ENCODE assay signal across 12 cellular contexts in genomic region chr3:30632521-30632920, GRCh38. TPM values are rescaled to one million over a fixed set of nuclear protein-coding genes. Genes with fewer than 3 reads are reported as not detected.
DNase-seq lines count a peak whose midpoint lies in the region; ATAC-seq and TF ChIP-seq lines count a peak whose summit lies in the region.
"Had no signal": no experiment of that assay in that cellular context is flagged by ENCODE, and none has a peak within 500 bp of the region (broad histone marks: within the 10 kb centered on the region; RNA-seq: fewer than 3 reads in every experiment).

No MANE protein-coding gene starts in this region.

- H3K27me3 ChIP-seq in heart right ventricle, result no peaks in the 10 kb centered on the region
- H3K27me3 ChIP-seq in vagina, result no peaks in the 10 kb centered on the region

- no peak for TF ChIP-seq POLR2A in vagina (IDR thresholded peaks at IDR 0.05)

- H3K9me3 ChIP-seq in heart right ventricle, result peaks cover 0 to 3% (median 0%) of the 10 kb centered on the region in 11 donors
- no peaks in the 10 kb centered on the region for H3K9me3 ChIP-seq in vagina

- no peak for DNase-seq in heart right ventricle
- no peak for DNase-seq in left ventricle myocardium superior
- no peak for DNase-seq in naive B cell
- DNase-seq in vagina (ENCODE audit: extremely low spot score in 2 of 2), result no peak
- DNase-seq in activated CD4-positive, CD25-positive, alpha-beta regulatory T cell treated with anti-CD3 and anti-CD28 coated beads, Interleukin-2, amount 50 U/mL, for 72 hours, result no peak
- no peak for DNase-seq in G401 (ENCODE audit: low spot score)
- DNase-seq: NCI-H2107; stimulated activated CD4-positive, alpha-beta T cell treated with anti-CD3 and anti-CD28 coated beads, Interleukin-15, amount 100 ng/mL, for 24 hours had no signal

- no peak for ATAC-seq in heart right ventricle
- no peak for ATAC-seq in left ventricle myocardium superior
- no peak for ATAC-seq in activated T-helper 17 cell treated with anti-CD3 and anti-CD28 coated beads, Interleukin-2, amount 50 U/mL, for 72 hours (replicated peaks)
- no peak for ATAC-seq in naive B cell (ENCODE audit: low read depth in 2 of 2)
- ATAC-seq in GM21447 (IDR thresholded peaks at IDR 0.05; ENCODE audit: unreplicated experiment), result no peak
- ATAC-seq: activated CD4-positive, CD25-positive, alpha-beta regulatory T cell treated with anti-CD3 and anti-CD28 coated beads, Interleukin-2, amount 50 U/mL, for 24 hours; GM23338 had no signal

- H3K36me3 ChIP-seq in heart right ventricle, result peaks cover 0 to 59% (median 0%) of the 10 kb centered on the region in 9 donors
- H3K36me3 ChIP-seq in vagina, result no peaks in the 10 kb centered on the region

- peaks cover 59% of the 10 kb centered on the region for H3K4me1 Mint-ChIP-seq in activated T-helper 17 cell treated with anti-CD3 and anti-CD28 coated beads, Interleukin-2, amount 50 U/mL, for 72 hours
- peaks cover 68 to 98% (median 92%) of the 10 kb centered on the region in 3 donors for H3K4me1 Mint-ChIP-seq in naive B cell

- peak overlapping the region; percentile 84 for H3K4me3 Mint-ChIP-seq in activated T-helper 17 cell treated with anti-CD3 and anti-CD28 coated beads, Interleukin-2, amount 50 U/mL, for 72 hours
- H3K4me3 Mint-ChIP-seq in naive B cell, result peak overlapping the region in 7 of 8 donors; percentile 57 to 90 (median 81)
- H3K4me3 Mint-ChIP-seq: GM23338 had no signal

- H3K27ac ChIP-seq in heart right ventricle, result peak overlapping the region in 6 of 10 donors; percentile 8 to 86 (median 70)
- peak overlapping the region; percentile 48 for H3K27ac ChIP-seq in vagina

- no peaks in the 10 kb centered on the region for H3K27me3 Mint-ChIP-seq in activated T-helper 17 cell treated with anti-CD3 and anti-CD28 coated beads, Interleukin-2, amount 50 U/mL, for 72 hours
- no peaks in the 10 kb centered on the region for H3K27me3 Mint-ChIP-seq in naive B cell

- TF ChIP-seq CTCF in heart right ventricle (IDR thresholded peaks at IDR 0.05), result no peak
- no peak for TF ChIP-seq CTCF in vagina (IDR thresholded peaks at IDR 0.05)

- peak overlapping the region; percentile 99 for H3K27ac Mint-ChIP-seq in activated T-helper 17 cell treated with anti-CD3 and anti-CD28 coated beads, Interleukin-2, amount 50 U/mL, for 72 hours
- H3K27ac Mint-ChIP-seq in naive B cell, result peak overlapping the region; percentile 90 to 100 (median 96)
- H3K27ac Mint-ChIP-seq: GM23338 had no signal

- peaks cover 97% of the 10 kb centered on the region for H3K36me3 Mint-ChIP-seq in activated T-helper 17 cell treated with anti-CD3 and anti-CD28 coated beads, Interleukin-2, amount 50 U/mL, for 72 hours (ENCODE audit: low read depth)
- peaks cover 6 to 21% of the 10 kb centered on the region in 2 donors for H3K36me3 Mint-ChIP-seq in naive B cell

- H3K4me3 ChIP-seq in heart right ventricle (no peak overlapping the region), vagina (no peak overlapping the region)
- H3K4me3 ChIP-seq: GM23338 had no signal

- H3K9me3 Mint-ChIP-seq in activated T-helper 17 cell treated with anti-CD3 and anti-CD28 coated beads, Interleukin-2, amount 50 U/mL, for 72 hours, result no peaks in the 10 kb centered on the region
- H3K9me3 Mint-ChIP-seq in naive B cell, result peaks cover 0 to 2% (median 0%) of the 10 kb centered on the region in 7 donors
- H3K9me3 Mint-ChIP-seq: GM23338 had no signal

- intact Hi-C loops in heart right ventricle (cut with DNase I), result no loop called here
- intact Hi-C loops in left ventricle myocardium superior (cut with micrococcal nuclease), result no loop called here
- intact Hi-C loops in vagina (cut with DNase I), result no loop called here

- H3K4me1 ChIP-seq in heart right ventricle, result peaks cover 24 to 99% (median 91%) of the 10 kb centered on the region in 9 donors
- peaks cover 90% of the 10 kb centered on the region for H3K4me1 ChIP-seq in vagina

- WGBS in heart right ventricle, 2 donors, result 62 to 81% methylated on average over 1 of the region's 1 CpG

- in situ Hi-C loops in G401 (cut with HindIII; ENCODE audit: low sequenced_read_pairs), result no loop called here

RNA-seq across cellular contexts. Expression of gene TGFBR2, which starts 26.1 kb away (rescaled TPM):
- total RNA-seq in heart right ventricle (100 to 1,000 TPM in 5 of 10 donors, 10 to 100 TPM in 5; 71.1 to 197 (median 92.1) TPM), left ventricle myocardium superior (175 TPM), vagina (176 TPM)
- polyA plus RNA-seq in heart right ventricle (10 to 100 TPM; 14.6 to 81.4 TPM), naive B cell (ENCODE audit: low read depth in 6 of 6) (100 to 1,000 TPM in 5 of 6 donors, 10 to 100 TPM in 1; 99.4 to 169 (median 116) TPM)
- 10 to 100 TPM; 51.2 to 63.2 TPM for total RNA-seq in activated T-helper 17 cell treated with anti-CD3 and anti-CD28 coated beads, Interleukin-2, amount 50 U/mL, for 72 hours
- 0.81 TPM in 1 of 2 replicates, not detected in the other for total RNA-seq in G401 (2014; rRNA removed; shearing (Covaris generic))

Comparison
In these comparisons a context has a peak if more than half of its experiments do, and no peak if none do; other contexts are left out.
1. RNA of gene TGFBR2, which starts 26.1 kb away (total RNA-seq): 176 TPM in vagina (single experiment), 175 TPM in left ventricle myocardium superior (single experiment), 71.1 to 197 TPM in heart right ventricle and 51.2 to 63.2 TPM in activated T-helper 17 cell treated with anti-CD3 and anti-CD28 coated beads, Interleukin-2, amount 50 U/mL, for 72 hours; 0.81 TPM in G401; every median in the first group is over 10 times any median in the second.